ENCODE assay signal across 11 cellular contexts in the genomic region with DNA sequence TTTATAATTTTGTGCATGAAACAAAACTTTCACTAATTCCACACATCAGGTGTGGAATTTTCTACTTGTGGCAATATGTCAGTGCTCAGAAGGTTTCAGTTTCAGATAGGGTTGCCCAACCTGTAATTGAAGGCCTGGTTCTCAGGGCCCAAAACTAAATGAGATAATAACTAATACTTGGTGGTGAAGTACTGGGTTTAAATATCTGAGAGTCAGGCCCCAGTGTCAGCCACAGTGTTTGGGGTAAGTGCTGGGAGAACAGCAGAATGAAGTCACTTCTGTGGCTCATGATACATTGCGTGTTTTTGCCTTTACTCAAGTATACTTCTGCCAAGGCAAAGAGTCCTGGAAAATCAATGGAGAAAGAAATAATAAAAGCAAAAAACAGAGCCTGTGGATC. TPM values are rescaled to one million over a fixed set of nuclear protein-coding genes. Genes with fewer than 3 reads are reported as not detected.
DNase-seq lines count a peak whose midpoint lies in the region; ATAC-seq and TF ChIP-seq lines count a peak whose summit lies in the region.
"Had no signal": no experiment of that assay in that cellular context is flagged by ENCODE, and none has a peak within 500 bp of the region (broad histone marks: within the 10 kb centered on the region; RNA-seq: fewer than 3 reads in every experiment).

No MANE protein-coding gene starts in this region.

- peaks cover 48% of the 10 kb centered on the region for H3K4me1 ChIP-seq in GM23248 (ENCODE audit: insufficient read depth)
- peaks cover 60 to 65% of the 10 kb centered on the region in 2 donors for H3K4me1 ChIP-seq in naive thymus-derived CD4-positive, alpha-beta T cell (ENCODE audit: control insufficient read depth in 2 of 2, insufficient read depth in 2 of 2, low read length in 2 of 2)
- 0 out of 2 replicates have a peak, but pooled peaks cover 3% of the 10 kb centered on the region for H3K4me1 ChIP-seq in Caco-2

- H3K36me3 ChIP-seq in GM23248 (ENCODE audit: low read depth) (peaks cover 41% of the 10 kb centered on the region; the same call in 1 of the 2 replicates), Caco-2 (ENCODE audit: control insufficient read depth, insufficient read depth, low read length) (peaks cover 5% of the 10 kb centered on the region)
- H3K36me3 ChIP-seq in naive thymus-derived CD4-positive, alpha-beta T cell (ENCODE audit: control insufficient read depth in 2 of 3, insufficient read depth in 3 of 3, low read length in 3 of 3): peaks cover 17 to 44% (median 27%) of the 10 kb centered on the region in 3 experiments

- peak overlapping the region; percentile 38 for H3K4me3 Mint-ChIP-seq in activated T-helper 17 cell treated with anti-CD3 and anti-CD28 coated beads, Interleukin-2, amount 50 U/mL, for 72 hours
- peak overlapping the region in 7 of 10 donors; percentile 35 to 99 (median 64) for H3K4me3 Mint-ChIP-seq in naive thymus-derived CD4-positive, alpha-beta T cell
- no peak overlapping the region for H3K4me3 Mint-ChIP-seq in Caco-2 (ENCODE audit: unreplicated experiment)

- CTCF ChIA-PET in naive thymus-derived CD4-positive, alpha-beta T cell (lab: Charles Lee): interaction anchor here (1.4 kb wide), 1 partner anchor 61 kb away, joined by 3 read pairs; the partner anchor contains the start of gene RPL36
- CTCF ChIA-PET in Caco-2 (lab: Charles Lee): no interaction called here

- peak; percentile 66 for DNase-seq in AG20443 (ENCODE audit: low spot score)
- peak; percentile 49 for DNase-seq in GM23248
- DNase-seq in naive thymus-derived CD4-positive, alpha-beta T cell: no peak
- DNase-seq in coronary artery (ENCODE audit: low spot score): no peak
- DNase-seq in Caco-2: no peak
- no peak for DNase-seq in NCI-H1092 treated with DMSO at 0.1 percent for 48 hours (lab: John Stamatoyannopoulos, UW)
- DNase-seq: activated CD4-positive, CD25-positive, alpha-beta regulatory T cell; NCI-H2107; stimulated activated CD4-positive, alpha-beta T cell treated with anti-CD3 and anti-CD28 coated beads, Interleukin-12 subunit alpha, Interleukin-12 subunit beta, amount 100 ng/mL, for 4 hours had no signal

- no peaks in the 10 kb centered on the region for H3K27me3 Mint-ChIP-seq in activated T-helper 17 cell treated with anti-CD3 and anti-CD28 coated beads, Interleukin-2, amount 50 U/mL, for 72 hours
- no peaks in the 10 kb centered on the region for H3K27me3 Mint-ChIP-seq in naive thymus-derived CD4-positive, alpha-beta T cell
- no peaks in the 10 kb centered on the region for H3K27me3 Mint-ChIP-seq in Caco-2 (ENCODE audit: insufficient read depth, unreplicated experiment)

- H3K9me3 ChIP-seq in GM23248 (ENCODE audit: low read depth) (no peaks in the 10 kb centered on the region), Caco-2 (no peaks in the 10 kb centered on the region)
- H3K9me3 ChIP-seq in naive thymus-derived CD4-positive, alpha-beta T cell (ENCODE audit: control insufficient read depth in 2 of 3, low read length in 3 of 3): no peaks in the 10 kb centered on the region

- peaks cover 9% of the 10 kb centered on the region; the same call in 1 of the 2 replicates for H4K20me1 ChIP-seq in GM23248 (ENCODE audit: insufficient read depth)

- POLR2A ChIA-PET in naive thymus-derived CD4-positive, alpha-beta T cell (lab: Charles Lee): no interaction called here
- POLR2A ChIA-PET in Caco-2 (lab: Charles Lee): no interaction called here

- H3K27me3 ChIP-seq in GM23248 (replicated peaks; ENCODE audit: insufficient read depth) (no peaks in the 10 kb centered on the region), Caco-2 (replicated peaks; ENCODE audit: control insufficient read depth, insufficient read depth, low read length) (no peaks in the 10 kb centered on the region)
- H3K27me3 ChIP-seq in naive thymus-derived CD4-positive, alpha-beta T cell (ENCODE audit: control insufficient read depth in 2 of 2, insufficient read depth in 2 of 2, low read length in 2 of 2): no peaks in the 10 kb centered on the region

- ATAC-seq in activated T-helper 17 cell treated with anti-CD3 and anti-CD28 coated beads, Interleukin-2, amount 50 U/mL, for 72 hours (replicated peaks): peak; percentile 38
- ATAC-seq in naive thymus-derived CD4-positive, alpha-beta T cell: no peak
- no peak for ATAC-seq in HG03354 (IDR thresholded peaks at IDR 0.05; ENCODE audit: poor library complexity, severe bottlenecking, unreplicated experiment)

- in situ Hi-C loops in GM23248 (cut with MboI): no loop called here

- peaks cover 31% of the 10 kb centered on the region for H3F3A ChIP-seq in GM23248 (ENCODE audit: insufficient read depth)

- H3K4me1 Mint-ChIP-seq in activated T-helper 17 cell treated with anti-CD3 and anti-CD28 coated beads, Interleukin-2, amount 50 U/mL, for 72 hours: peaks cover 48% of the 10 kb centered on the region
- peaks cover 64 to 88% (median 83%) of the 10 kb centered on the region in 7 donors for H3K4me1 Mint-ChIP-seq in naive thymus-derived CD4-positive, alpha-beta T cell
- peaks cover 35% of the 10 kb centered on the region for H3K4me1 Mint-ChIP-seq in Caco-2 (ENCODE audit: low read depth, unreplicated experiment)

- TF ChIP-seq CTCF in coronary artery (IDR thresholded peaks at IDR 0.05): no peak
- TF ChIP-seq CTCF in Caco-2 (IDR thresholded peaks at IDR 0.05; ENCODE audit: insufficient read depth in 1 of 2, low read depth in 1 of 2, low read length in 1 of 2, severe bottlenecking in 1 of 2, unreplicated experiment in 1 of 2): no peak

- peaks cover 100% of the 10 kb centered on the region for H3K79me2 ChIP-seq in GM23248 (ENCODE audit: insufficient read depth)

- no TSS peak for BruUV-seq in Caco-2 (replicated peaks; lab: Mats Ljungman, UMichigan)

- H3K27ac Mint-ChIP-seq in activated T-helper 17 cell treated with anti-CD3 and anti-CD28 coated beads, Interleukin-2, amount 50 U/mL, for 72 hours: no peak overlapping the region
- peak overlapping the region in 6 of 9 donors; percentile 1 to 71 (median 66) for H3K27ac Mint-ChIP-seq in naive thymus-derived CD4-positive, alpha-beta T cell
- H3K27ac Mint-ChIP-seq in Caco-2 (ENCODE audit: unreplicated experiment): no peak overlapping the region

- WGBS in GM23248 (ENCODE audit: low coverage in 1 of 2, low lambda C conversion rate in 2 of 2, missing lambda C conversion rate in 2 of 2), 2 experiments: 95 to 96% methylated on average over 1 of the region's 1 CpG

- H3K9me3 Mint-ChIP-seq in activated T-helper 17 cell treated with anti-CD3 and anti-CD28 coated beads, Interleukin-2, amount 50 U/mL, for 72 hours: no peaks in the 10 kb centered on the region
- H3K9me3 Mint-ChIP-seq in naive thymus-derived CD4-positive, alpha-beta T cell: no peaks in the 10 kb centered on the region
- H3K9me3 Mint-ChIP-seq in Caco-2 (ENCODE audit: unreplicated experiment): no peaks in the 10 kb centered on the region

- H3K9me2 ChIP-seq in GM23248 (ENCODE audit: insufficient read depth): no peaks in the 10 kb centered on the region

- H3K4me2 ChIP-seq in GM23248 (ENCODE audit: unreplicated experiment): no peak overlapping the region

- H3K4me3 ChIP-seq in GM23248 (no peak overlapping the region), coronary artery (no peak overlapping the region), Caco-2 (ENCODE audit: low read depth, low read length) (no peak overlapping the region)
- no peak overlapping the region for H3K4me3 ChIP-seq in naive thymus-derived CD4-positive, alpha-beta T cell (ENCODE audit: low read length)

- H3K36me3 Mint-ChIP-seq in activated T-helper 17 cell treated with anti-CD3 and anti-CD28 coated beads, Interleukin-2, amount 50 U/mL, for 72 hours (ENCODE audit: low read depth): peaks cover 100% of the 10 kb centered on the region
- H3K36me3 Mint-ChIP-seq in naive thymus-derived CD4-positive, alpha-beta T cell: peaks cover 11 to 38% (median 31%) of the 10 kb centered on the region in 5 donors
- H3K36me3 Mint-ChIP-seq in Caco-2 (ENCODE audit: insufficient read depth, unreplicated experiment): peaks cover 73% of the 10 kb centered on the region

- H3K27ac ChIP-seq in GM23248 (no peak overlapping the region), coronary artery (no peak overlapping the region)
- H3K27ac ChIP-seq in naive thymus-derived CD4-positive, alpha-beta T cell (ENCODE audit: low read depth, low read length): no peak overlapping the region

- H3K9ac ChIP-seq in GM23248: no peak overlapping the region

- H2AFZ ChIP-seq in GM23248: no peak overlapping the region

- intact Hi-C loops in naive thymus-derived CD4-positive, alpha-beta T cell (cut with micrococcal nuclease): no loop called here
- intact Hi-C loops in Caco-2 (cut with micrococcal nuclease; ENCODE audit: unreplicated experiment): no loop called here

RNA-seq across cellular contexts. Expression of gene SAFB, which starts 5.6 kb away (rescaled TPM):
- 28.6 and 36.5 TPM in 2 replicates for total RNA-seq in GM23248 (2014; rRNA removed; shearing (Covaris generic))
- 49.1 and 49.4 TPM in 2 replicates for polyA plus RNA-seq in GM23248 (2016; fragmentation: Nextera tagmentation; extraction: Ambion mirVana)
- 100 to 1,000 TPM; 119 to 124 TPM for total RNA-seq in activated T-helper 17 cell treated with anti-CD3 and anti-CD28 coated beads, Interleukin-2, amount 50 U/mL, for 72 hours
- total RNA-seq in naive thymus-derived CD4-positive, alpha-beta T cell: 100 to 1,000 TPM; 141 to 203 (median 174) TPM
- 100 to 1,000 TPM in 1 of 2 donors, 10 to 100 TPM in 1; 50.3 to 153 TPM for polyA plus RNA-seq in naive thymus-derived CD4-positive, alpha-beta T cell
- total RNA-seq in Caco-2 (2022): 120 and 132 TPM in 2 replicates

RNA-seq across cellular contexts. Expression of gene SAFB2, which starts 5.9 kb away (rescaled TPM):
- total RNA-seq in GM23248 (2014; rRNA removed; shearing (Covaris generic)): 17.6 and 24.2 TPM in 2 replicates
- 32.4 and 37.2 TPM in 2 replicates for polyA plus RNA-seq in GM23248 (2016; fragmentation: Nextera tagmentation; extraction: Ambion mirVana)
- total RNA-seq in activated T-helper 17 cell treated with anti-CD3 and anti-CD28 coated beads, Interleukin-2, amount 50 U/mL, for 72 hours: 100 to 1,000 TPM; 126 to 159 TPM
- total RNA-seq in naive thymus-derived CD4-positive, alpha-beta T cell: 100 to 1,000 TPM; 112 to 250 (median 243) TPM
- 10 to 100 TPM; 28.5 to 49.2 TPM for polyA plus RNA-seq in naive thymus-derived CD4-positive, alpha-beta T cell
- 81.3 and 104 TPM in 2 replicates for total RNA-seq in Caco-2 (2022)

RNA-seq across cellular contexts. Expression of gene MICOS13, which starts 51.8 kb away (rescaled TPM):
- 39.8 and 44.5 TPM in 2 replicates for total RNA-seq in GM23248 (2014; rRNA removed; shearing (Covaris generic))
- 147 and 157 TPM in 2 replicates for polyA plus RNA-seq in GM23248 (2016; fragmentation: Nextera tagmentation; extraction: Ambion mirVana)
- 10 to 100 TPM; 29.5 to 38.7 TPM for total RNA-seq in activated T-helper 17 cell treated with anti-CD3 and anti-CD28 coated beads, Interleukin-2, amount 50 U/mL, for 72 hours
- 10 to 100 TPM; 26.1 to 49.3 (median 38.4) TPM for total RNA-seq in naive thymus-derived CD4-positive, alpha-beta T cell
- 100 to 1,000 TPM in 1 of 2 donors, 10 to 100 TPM in 1; 76.8 to 109 TPM for polyA plus RNA-seq in naive thymus-derived CD4-positive, alpha-beta T cell
- 43.1 and 44.0 TPM in 2 replicates for total RNA-seq in Caco-2 (2022)

RNA-seq across cellular contexts. Expression of gene HSD11B1L, which starts 52.4 kb away (rescaled TPM):
- total RNA-seq in GM23248 (2014; rRNA removed; shearing (Covaris generic)): 23.8 and 30.7 TPM in 2 replicates
- 10.9 and 13.4 TPM in 2 replicates for polyA plus RNA-seq in GM23248 (2016; fragmentation: Nextera tagmentation; extraction: Ambion mirVana)
- total RNA-seq in activated T-helper 17 cell treated with anti-CD3 and anti-CD28 coated beads, Interleukin-2, amount 50 U/mL, for 72 hours: 1 to 10 TPM; 2.3 to 5.3 TPM
- 1 to 10 TPM; 2.8 to 5.2 (median 3.6) TPM for total RNA-seq in naive thymus-derived CD4-positive, alpha-beta T cell
- 1 to 10 TPM; 8.4 to 9.6 TPM for polyA plus RNA-seq in naive thymus-derived CD4-positive, alpha-beta T cell
- 2.4 and 3.1 TPM in 2 replicates for total RNA-seq in Caco-2 (2022)

Comparison
In these comparisons a context has a peak if more than half of its experiments do, and no peak if none do; other contexts are left out.
1. DNase-seq: peak in AG20443 (single experiment) and GM23248 (single experiment); none in naive thymus-derived CD4-positive, alpha-beta T cell (0 of 9), coronary artery (single experiment), Caco-2 (0 of 2) and NCI-H1092 treated with DMSO at 0.1 percent for 48 hours (single experiment).
2. H3K27ac Mint-ChIP-seq: peak in naive thymus-derived CD4-positive, alpha-beta T cell (6 of 9); none in activated T-helper 17 cell treated with anti-CD3 and anti-CD28 coated beads, Interleukin-2, amount 50 U/mL, for 72 hours (single experiment) and Caco-2 (single experiment).